Comparison of ENCODE assay signal across 8 cellular contexts in the genomic region with DNA sequence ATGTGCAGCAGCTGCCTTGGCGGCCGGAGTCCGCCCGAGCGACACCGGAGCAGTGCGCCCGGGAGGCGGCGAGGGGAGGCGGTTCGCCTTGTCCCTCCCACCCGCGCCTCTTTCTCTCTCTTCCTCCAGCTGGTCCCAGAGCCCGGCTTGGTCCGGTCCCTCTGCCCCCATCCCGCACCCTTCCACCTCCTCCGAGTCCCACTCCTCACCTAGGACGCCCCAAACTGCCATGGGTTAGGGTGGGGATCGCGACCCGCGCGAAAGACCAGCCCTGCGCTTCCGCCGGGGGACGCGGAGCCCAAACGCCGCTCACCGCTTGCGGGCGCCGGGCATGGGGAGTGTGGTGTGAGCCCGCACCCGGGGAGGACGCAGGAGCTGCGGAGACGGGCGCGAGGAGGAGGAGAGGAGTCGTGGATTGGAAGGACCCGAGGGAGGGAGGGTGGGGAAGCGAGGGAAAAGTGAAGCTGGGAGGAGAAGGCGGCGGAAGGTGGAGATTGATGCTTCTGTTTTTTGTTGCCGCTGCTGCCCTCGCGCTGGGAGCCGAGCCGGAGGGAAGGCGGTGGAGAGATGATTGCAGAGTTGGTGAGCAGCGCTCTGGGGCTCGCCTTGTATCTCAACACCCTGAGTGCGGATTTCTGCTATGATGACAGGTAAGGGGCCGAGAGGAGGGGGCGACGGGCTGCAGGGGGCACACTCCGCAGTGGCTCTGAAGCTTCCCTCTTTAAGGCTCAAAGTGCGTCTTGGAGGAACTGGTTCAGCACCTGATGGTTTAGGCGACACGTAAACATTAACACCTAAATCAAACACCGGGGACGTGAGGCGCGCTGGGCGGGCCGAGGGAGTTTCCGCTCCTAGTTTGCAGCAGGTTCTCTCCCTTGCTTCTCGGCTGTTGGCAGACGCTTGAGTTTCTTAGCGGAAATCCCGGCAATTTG. TPM values are rescaled to one million over a fixed set of nuclear protein-coding genes. Genes with fewer than 3 reads are reported as not detected.
DNase-seq lines count a peak whose midpoint lies in the region; ATAC-seq lines count a peak whose summit lies in the region.

No MANE protein-coding gene starts in this region.

- H3K4me1 Mint-ChIP-seq in memory B cell, result peaks cover 11% of the 10 kb centered on the region

- no peaks in the 10 kb centered on the region for H3K9me3 Mint-ChIP-seq in memory B cell

- peak overlapping the region; percentile 84 for H3K27ac Mint-ChIP-seq in memory B cell

- DNase-seq in NCI-H1694 treated with DMSO at 0.1 percent for 48 hours (lab: John Stamatoyannopoulos, UW) (peak; percentile 37), NCI-H1694 (lab: John Stamatoyannopoulos, UW) (no peak), NCI-H2196 (lab: John Stamatoyannopoulos, UW; ENCODE audit: unreplicated experiment) (peak; percentile 75), dermis blood vessel endothelial cell (peak; percentile 24), memory B cell (ENCODE audit: low spot score in 2 of 2) (peak; percentile 39 to 41)
- peak; percentile 55 for DNase-seq in activated CD4-positive, alpha-beta T cell treated with anti-CD3 and anti-CD28 coated beads, Interleukin-2, amount 50 U/mL, for 1 hour
- peak; percentile 16 for DNase-seq in stimulated activated CD8-positive, alpha-beta memory T cell treated with anti-CD3 and anti-CD28 coated beads, Interleukin-15, amount 100 ng/mL, for 1 hour (ENCODE audit: low read depth)

- ATAC-seq in HG03039 (IDR thresholded peaks at IDR 0.05; ENCODE audit: unreplicated experiment) (peak; percentile 29), memory B cell (ENCODE audit: low read depth) (peak; percentile 36)

- H3K27me3 Mint-ChIP-seq in memory B cell, result peaks cover 2% of the 10 kb centered on the region

- peak overlapping the region; percentile 97 for H3K4me3 Mint-ChIP-seq in memory B cell

- no peaks in the 10 kb centered on the region for H3K36me3 Mint-ChIP-seq in memory B cell

RNA-seq across cellular contexts. Expression of gene TMTC2, which starts 0.6 kb away (rescaled TPM):
- 13.0 and 17.9 TPM in 2 replicates for total RNA-seq in dermis blood vessel endothelial cell
